ENCODE assay signal across 15 cellular contexts in genomic region chr12:67701121-67701520, GRCh38. TPM values are rescaled to one million over a fixed set of nuclear protein-coding genes. Genes with fewer than 3 reads are reported as not detected.
DNase-seq lines count a peak whose midpoint lies in the region; TF ChIP-seq lines count a peak whose summit lies in the region.
"Had no signal": no experiment of that assay in that cellular context is flagged by ENCODE, and none has a peak within 500 bp of the region (broad histone marks: within the 10 kb centered on the region; RNA-seq: fewer than 3 reads in every experiment).

No MANE protein-coding gene starts in this region.

- no peaks in the 10 kb centered on the region for H3K9me3 Mint-ChIP-seq in HFFc6
- no peaks in the 10 kb centered on the region for H3K9me3 Mint-ChIP-seq in T-helper 2 cell treated with Interferon-gamma antibody and Interleukin-4, amounts not matched to agents 5 μg/mL and 100 μg/mL, for 36 hours
- no peaks in the 10 kb centered on the region for H3K9me3 Mint-ChIP-seq in activated T-helper 1 cell treated with anti-CD3 and anti-CD28 coated beads, Interleukin-12 subunit alpha, Interleukin-12 subunit beta, Interleukin-2, Interleukin-4 antibody, amounts not matched to agents 30 ng/mL and 10 ng/mL and 1 ng/mL, durations not matched to agents 14 hours and 24 hours and 36 hours
- H3K9me3 Mint-ChIP-seq: CD8-positive, alpha-beta T cell had no signal

- intact Hi-C loops in activated T-helper 1 cell treated with anti-CD3 and anti-CD28 coated beads, Interleukin-12 subunit alpha, Interleukin-12 subunit beta, Interleukin-2, Interleukin-4 antibody, amounts not matched to agents 30 ng/mL and 10 ng/mL and 1 ng/mL, durations not matched to agents 14 hours and 24 hours and 36 hours (cut with micrococcal nuclease) = no loop called here

- TF ChIP-seq CTCF in HFFc6 (IDR thresholded peaks at IDR 0.05) (no peak), fibroblast of mammary gland (conservative IDR thresholded peaks at IDR 0.05; ENCODE audit: control insufficient read depth, insufficient read depth, low read depth, low read length) (no peak), smooth muscle cell (IDR thresholded peaks at IDR 0.05; ENCODE audit: borderline replicate concordance, insufficient read depth, poor library complexity, severe bottlenecking) (no peak), tibial nerve (IDR thresholded peaks at IDR 0.05) (no peak)

- peak overlapping the region; percentile 7 for H3K4me2 ChIP-seq in smooth muscle cell

- H3K9me3 ChIP-seq in smooth muscle cell (replicated peaks; ENCODE audit: low read depth) (no peaks in the 10 kb centered on the region), tibial nerve (no peaks in the 10 kb centered on the region)

- H3K27ac ChIP-seq in smooth muscle cell (ENCODE audit: low read depth) (peak overlapping the region; percentile 55), tibial nerve (no peak overlapping the region)

- TF ChIP-seq POLR2A in tibial nerve (IDR thresholded peaks at IDR 0.05) = no peak

- H3K9ac ChIP-seq in smooth muscle cell (ENCODE audit: low read depth) = no peak overlapping the region

- H3K4me1 ChIP-seq in smooth muscle cell (ENCODE audit: low read depth) (peaks cover 15% of the 10 kb centered on the region), tibial nerve (peaks cover 0 to 34% (median 0%) of the 10 kb centered on the region in 4 donors)

- TF ChIP-seq EP300 in tibial nerve (IDR thresholded peaks at IDR 0.05) = no peak

- H3K27me3 Mint-ChIP-seq in HFFc6 (ENCODE audit: insufficient read depth) = no peaks in the 10 kb centered on the region; the same call in 1 of the 2 replicates
- H3K27me3 Mint-ChIP-seq in T-helper 2 cell treated with Interferon-gamma antibody and Interleukin-4, amounts not matched to agents 5 μg/mL and 100 μg/mL, for 36 hours (ENCODE audit: low read depth) = peaks cover 51% of the 10 kb centered on the region
- peaks cover 62% of the 10 kb centered on the region for H3K27me3 Mint-ChIP-seq in activated T-helper 1 cell treated with anti-CD3 and anti-CD28 coated beads, Interleukin-12 subunit alpha, Interleukin-12 subunit beta, Interleukin-2, Interleukin-4 antibody, amounts not matched to agents 30 ng/mL and 10 ng/mL and 1 ng/mL, durations not matched to agents 14 hours and 24 hours and 36 hours (ENCODE audit: insufficient read depth)

- peak overlapping the region; percentile 29; the same call in 1 of the 2 replicates for H3K4me3 Mint-ChIP-seq in HFFc6
- no peak overlapping the region for H3K4me3 Mint-ChIP-seq in T-helper 2 cell treated with Interferon-gamma antibody and Interleukin-4, amounts not matched to agents 5 μg/mL and 100 μg/mL, for 36 hours
- no peak overlapping the region for H3K4me3 Mint-ChIP-seq in activated T-helper 1 cell treated with anti-CD3 and anti-CD28 coated beads, Interleukin-12 subunit alpha, Interleukin-12 subunit beta, Interleukin-2, Interleukin-4 antibody, amounts not matched to agents 30 ng/mL and 10 ng/mL and 1 ng/mL, durations not matched to agents 14 hours and 24 hours and 36 hours
- H3K4me3 Mint-ChIP-seq: CD8-positive, alpha-beta T cell had no signal

- peak overlapping the region; percentile 67 for H3K27ac Mint-ChIP-seq in HFFc6
- H3K27ac Mint-ChIP-seq in T-helper 2 cell treated with Interferon-gamma antibody and Interleukin-4, amounts not matched to agents 5 μg/mL and 100 μg/mL, for 36 hours = no peak overlapping the region
- no peak overlapping the region for H3K27ac Mint-ChIP-seq in activated T-helper 1 cell treated with anti-CD3 and anti-CD28 coated beads, Interleukin-12 subunit alpha, Interleukin-12 subunit beta, Interleukin-2, Interleukin-4 antibody, amounts not matched to agents 30 ng/mL and 10 ng/mL and 1 ng/mL, durations not matched to agents 14 hours and 24 hours and 36 hours
- H3K27ac Mint-ChIP-seq: CD8-positive, alpha-beta T cell had no signal

- no peak overlapping the region for H3K4me3 ChIP-seq in fibroblast of mammary gland (ENCODE audit: control insufficient read depth, low read depth, low read length)
- H3K4me3 ChIP-seq in smooth muscle cell = no peak overlapping the region
- no peak overlapping the region for H3K4me3 ChIP-seq in tibial nerve
- H3K4me3 ChIP-seq: K562 had no signal

- H3K27me3 ChIP-seq in smooth muscle cell (ENCODE audit: low read depth) = no peaks in the 10 kb centered on the region
- no peaks in the 10 kb centered on the region for H3K27me3 ChIP-seq in tibial nerve

- peaks cover 85% of the 10 kb centered on the region for H3K4me1 Mint-ChIP-seq in HFFc6 (ENCODE audit: low read depth)
- H3K4me1 Mint-ChIP-seq in T-helper 2 cell treated with Interferon-gamma antibody and Interleukin-4, amounts not matched to agents 5 μg/mL and 100 μg/mL, for 36 hours (ENCODE audit: low read depth) = peaks cover 35% of the 10 kb centered on the region
- peaks cover 40% of the 10 kb centered on the region for H3K4me1 Mint-ChIP-seq in activated T-helper 1 cell treated with anti-CD3 and anti-CD28 coated beads, Interleukin-12 subunit alpha, Interleukin-12 subunit beta, Interleukin-2, Interleukin-4 antibody, amounts not matched to agents 30 ng/mL and 10 ng/mL and 1 ng/mL, durations not matched to agents 14 hours and 24 hours and 36 hours (ENCODE audit: low read depth)

- H2AFZ ChIP-seq in smooth muscle cell (ENCODE audit: low read depth) = no peak overlapping the region

- H3K79me2 ChIP-seq in smooth muscle cell (ENCODE audit: low read depth) = no peaks in the 10 kb centered on the region

- no peaks in the 10 kb centered on the region for H3K36me3 ChIP-seq in smooth muscle cell (ENCODE audit: low read depth)
- H3K36me3 ChIP-seq in tibial nerve = no peaks in the 10 kb centered on the region

- no peaks in the 10 kb centered on the region for H4K20me1 ChIP-seq in smooth muscle cell (ENCODE audit: low read depth)

- H3K36me3 Mint-ChIP-seq in HFFc6 (ENCODE audit: low read depth) = peaks cover 5% of the 10 kb centered on the region; the same call in 1 of the 2 replicates
- H3K36me3 Mint-ChIP-seq in T-helper 2 cell treated with Interferon-gamma antibody and Interleukin-4, amounts not matched to agents 5 μg/mL and 100 μg/mL, for 36 hours (ENCODE audit: low read depth) = no peaks in the 10 kb centered on the region
- no peaks in the 10 kb centered on the region for H3K36me3 Mint-ChIP-seq in activated T-helper 1 cell treated with anti-CD3 and anti-CD28 coated beads, Interleukin-12 subunit alpha, Interleukin-12 subunit beta, Interleukin-2, Interleukin-4 antibody, amounts not matched to agents 30 ng/mL and 10 ng/mL and 1 ng/mL, durations not matched to agents 14 hours and 24 hours and 36 hours (ENCODE audit: low read depth)
- H3K36me3 Mint-ChIP-seq: CD8-positive, alpha-beta T cell had no signal

- H3F3A ChIP-seq in smooth muscle cell (ENCODE audit: low read depth) = peaks cover 12% of the 10 kb centered on the region

- DNase-seq in HFFc6 = peak; percentile 70
- DNase-seq in RKO (ENCODE audit: low spot score) = peak; percentile 14
- DNase-seq in fibroblast of mammary gland (ENCODE audit: low read depth) = peak; percentile 75
- no peak for DNase-seq in smooth muscle cell (lab: John Stamatoyannopoulos, UW; ENCODE audit: unreplicated experiment)
- no peak for DNase-seq in T-helper 2 cell treated with Interferon-gamma antibody and Interleukin-4, amounts not matched to agents 5 μg/mL and 100 μg/mL, for 36 hours (ENCODE audit: low spot score)
- no peak for DNase-seq in tibial nerve (ENCODE audit: low spot score in 2 of 2)
- DNase-seq in activated T-helper 1 cell treated with anti-CD3 and anti-CD28 coated beads, Interleukin-12 subunit alpha, Interleukin-12 subunit beta, Interleukin-2, Interleukin-4 antibody, amounts not matched to agents 30 ng/mL and 10 ng/mL and 1 ng/mL, durations not matched to agents 14 hours and 24 hours and 36 hours (ENCODE audit: low spot score) = no peak
- DNase-seq: CD8-positive, alpha-beta T cell; MM.1S; NCI-H1417; NCI-H2029; NCI-H510A treated with DMSO at 0.1 percent for 48 hours; RPMI8226; SW 1271 had no signal

- WGBS in smooth muscle cell (ENCODE audit: low lambda C conversion rate) = 58% methylated on average over 2 of the region's 2 CpGs
- WGBS in tibial nerve, 2 donors = 67 to 71% methylated on average over 2 of the region's 2 CpGs

RNA-seq across cellular contexts. Expression of gene DYRK2, which starts 52.6 kb away (rescaled TPM):
- total RNA-seq in HFFc6 (2021; fragmentation: NEBNext Ultra II Directional; extraction: Animal tissue kit (Norgen Biotek cat#: 25700)) = 10 to 100 TPM; 30.4 to 40.1 (median 31.6) TPM
- total RNA-seq in smooth muscle cell = 44.0 and 65.3 TPM in 2 replicates
- polyA plus RNA-seq in smooth muscle cell = 41.6 and 64.1 TPM in 2 replicates
- total RNA-seq in tibial nerve = 10 to 100 TPM in 3 of 4 donors, 1 to 10 TPM in 1; 9.6 to 21.6 (median 19.2) TPM
- 43.0 and 46.7 TPM in 2 replicates for total RNA-seq in activated T-helper 1 cell treated with anti-CD3 and anti-CD28 coated beads, Interleukin-12 subunit alpha, Interleukin-12 subunit beta, Interleukin-2, Interleukin-4 antibody, amounts not matched to agents 30 ng/mL and 10 ng/mL and 1 ng/mL, durations not matched to agents 14 hours and 24 hours and 36 hours

Comparison
In these comparisons a context has a peak if more than half of its experiments do, and no peak if none do; other contexts are left out.
1. DNase-seq: peak in HFFc6 (single experiment), RKO (single experiment) and fibroblast of mammary gland (single experiment); none in smooth muscle cell (single experiment), T-helper 2 cell treated with Interferon-gamma antibody and Interleukin-4, amounts not matched to agents 5 μg/mL and 100 μg/mL, for 36 hours (single experiment), tibial nerve (0 of 2) and activated T-helper 1 cell treated with anti-CD3 and anti-CD28 coated beads, Interleukin-12 subunit alpha, Interleukin-12 subunit beta, Interleukin-2, Interleukin-4 antibody, amounts not matched to agents 30 ng/mL and 10 ng/mL and 1 ng/mL, durations not matched to agents 14 hours and 24 hours and 36 hours (single experiment).